ENCODE assay signal across 16 cellular contexts in the genomic region with DNA sequence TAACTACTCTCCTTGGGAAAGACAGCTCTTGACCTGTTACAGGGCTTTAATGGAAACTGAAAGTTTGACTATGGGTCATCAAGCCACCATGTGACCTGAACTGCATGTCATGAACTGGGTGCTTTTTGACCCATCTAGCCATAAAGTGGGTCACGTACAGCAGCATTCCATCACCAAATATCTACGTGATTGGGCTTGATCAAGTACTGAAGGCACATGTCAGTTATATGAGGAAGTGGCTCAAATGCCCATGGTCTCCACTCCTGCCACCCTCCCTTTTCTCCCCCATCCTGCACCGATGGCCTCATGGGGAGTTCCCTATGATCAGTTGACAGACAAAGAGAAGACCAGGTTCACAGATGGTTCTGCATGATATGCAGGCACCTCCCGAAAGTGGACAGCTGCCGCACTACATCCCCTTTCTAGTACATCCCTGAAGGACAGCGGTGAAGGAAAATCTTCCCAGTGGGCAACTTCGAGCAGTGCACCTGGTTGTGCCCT. TPM values are rescaled to one million over a fixed set of nuclear protein-coding genes. Genes with fewer than 3 reads are reported as not detected.
"Had no signal": no experiment of that assay in that cellular context is flagged by ENCODE, and none has a peak within 500 bp of the region (broad histone marks: within the 10 kb centered on the region; RNA-seq: fewer than 3 reads in every experiment).

No MANE protein-coding gene starts in this region.

- H3K36me3 ChIP-seq: ascending aorta, breast epithelium, tibial artery, vagina had no signal

- H3K9me3 ChIP-seq: breast epithelium, mucosa of descending colon, vagina had no signal

- H3K9ac ChIP-seq: parathyroid adenoma had no signal

- DNase-seq: activated CD4-positive, alpha-beta T cell treated with anti-CD3 and anti-CD28 coated beads, Interleukin-2, amount 50 U/mL, for 1 hour; activated naive CD4-positive, alpha-beta T cell treated with anti-CD3 and anti-CD28 coated beads for 36 hours; activated T-cell treated with anti-CD3 and anti-CD28 coated beads for 4 hours; mammary epithelial cell; mucosa of descending colon; retina; T-helper 9 cell had no signal

- H3K27ac ChIP-seq: ascending aorta, breast epithelium, parathyroid adenoma, tibial artery, vagina had no signal

- H3K27me3 ChIP-seq: ascending aorta, vagina had no signal

- H3K79me2 ChIP-seq: parathyroid adenoma had no signal

- H2AFZ ChIP-seq: parathyroid adenoma had no signal

- ATAC-seq: activated CD4-positive, CD25-positive, alpha-beta regulatory T cell treated with anti-CD3 and anti-CD28 coated beads, Interleukin-2, amount 50 U/mL, for 24 hours; esophagus mucosa; mucosa of descending colon; naive thymus-derived CD8-positive, alpha-beta T cell; stimulated activated memory B cell treated with anti-CD40 and anti-IgM and Interleukin-4, amounts not matched to agents 10 μg/mL and 1 μg/mL and 100 μg/mL, for 72 hours had no signal

- H3K4me1 ChIP-seq: ascending aorta, breast epithelium, parathyroid adenoma, tibial artery, vagina had no signal

- H3K4me3 ChIP-seq: ascending aorta, breast epithelium, mucosa of descending colon, tibial artery, vagina had no signal

RNA-seq across cellular contexts. Expression of a gene that starts 7.3 kb away (rescaled TPM):
- total RNA-seq: activated naive CD4-positive, alpha-beta T cell treated with anti-CD3 and anti-CD28 coated beads for 36 hours; ascending aorta; mammary epithelial cell had no signal
- polyA plus RNA-seq: mammary epithelial cell had no signal

RNA-seq across cellular contexts. Expression of a gene that starts 44.5 kb away (rescaled TPM):
- total RNA-seq: activated naive CD4-positive, alpha-beta T cell treated with anti-CD3 and anti-CD28 coated beads for 36 hours; ascending aorta; mammary epithelial cell; mucosa of descending colon; naive thymus-derived CD8-positive, alpha-beta T cell; vagina had no signal
- polyA plus RNA-seq: mammary epithelial cell; naive thymus-derived CD8-positive, alpha-beta T cell had no signal
